Comparison of ENCODE assay signal across 16 cellular contexts in genomic region chr21:42682661-42683060, GRCh38. TPM values are rescaled to one million over a fixed set of nuclear protein-coding genes. Genes with fewer than 3 reads are reported as not detected.
A peak's percentile ranks its signal among the peaks of the same experiment; 100 is the strongest.
DNase-seq lines count a peak whose midpoint lies in the region; ATAC-seq, FAIRE-seq and TF ChIP-seq lines count a peak whose summit lies in the region.
"Had no signal": no experiment of that assay in that cellular context is flagged by ENCODE, and none has a peak within 500 bp of the region (broad histone marks: within the 10 kb centered on the region; RNA-seq: fewer than 3 reads in every experiment).

No MANE protein-coding gene starts in this region.

- peaks cover 69% of the 10 kb centered on the region for H3K4me1 Mint-ChIP-seq in activated CD8-positive, alpha-beta T cell treated with anti-CD3 and anti-CD28 coated beads, Interleukin-2, amount 10 ng/mL, durations not matched to agents 7 days and 5 days (ENCODE audit: low read depth)
- H3K4me1 Mint-ChIP-seq in activated CD8-positive, alpha-beta T cell treated with anti-CD3 and anti-CD28 coated beads for 36 hours (ENCODE audit: low read depth) = peaks cover 61% of the 10 kb centered on the region
- peaks cover 55% of the 10 kb centered on the region for H3K4me1 Mint-ChIP-seq in CD4-positive, alpha-beta T cell (ENCODE audit: low read depth)
- H3K4me1 Mint-ChIP-seq in T-helper 17 cell = peaks cover 29% of the 10 kb centered on the region
- peaks cover 33 to 69% (median 68%) of the 10 kb centered on the region in 7 donors for H3K4me1 Mint-ChIP-seq in naive thymus-derived CD4-positive, alpha-beta T cell

- CTCF ChIA-PET in activated CD8-positive, alpha-beta T cell treated with anti-CD3 and anti-CD28 coated beads, Interleukin-2, amount 10 ng/mL, durations not matched to agents 7 days and 5 days (lab: Charles Lee) = interaction anchor here (0.9 to 1.5 kb wide), 4 partner anchors 11 to 151 kb away, joined by 3 to 6 read pairs (median 4); no protein-coding TSS in a partner anchor
- CTCF ChIA-PET in activated CD8-positive, alpha-beta T cell treated with anti-CD3 and anti-CD28 coated beads for 36 hours (lab: Charles Lee) = interaction anchor here (1.3 kb wide), 1 partner anchor 30 kb away, joined by 3 read pairs; no protein-coding TSS in a partner anchor
- CTCF ChIA-PET in CD4-positive, alpha-beta T cell (lab: Charles Lee) = no interaction called here
- CTCF ChIA-PET in naive thymus-derived CD4-positive, alpha-beta T cell (lab: Charles Lee) = interaction anchor here (0.7 kb wide), 1 partner anchor 17 kb away, joined by 3 read pairs; no protein-coding TSS in a partner anchor

- no peaks in the 10 kb centered on the region for H3K9me3 Mint-ChIP-seq in activated CD8-positive, alpha-beta T cell treated with anti-CD3 and anti-CD28 coated beads, Interleukin-2, amount 10 ng/mL, durations not matched to agents 7 days and 5 days (ENCODE audit: insufficient read depth)
- no peaks in the 10 kb centered on the region for H3K9me3 Mint-ChIP-seq in activated CD8-positive, alpha-beta T cell treated with anti-CD3 and anti-CD28 coated beads for 36 hours
- no peaks in the 10 kb centered on the region for H3K9me3 Mint-ChIP-seq in CD4-positive, alpha-beta T cell
- no peaks in the 10 kb centered on the region for H3K9me3 Mint-ChIP-seq in naive thymus-derived CD4-positive, alpha-beta T cell
- H3K9me3 Mint-ChIP-seq: CD8-positive, alpha-beta memory T cell had no signal

- H3K27me3 ChIP-seq in CD4-positive, alpha-beta T cell (ENCODE audit: control insufficient read depth, insufficient read depth, low read length) = no peaks in the 10 kb centered on the region
- H3K27me3 ChIP-seq in naive thymus-derived CD4-positive, alpha-beta T cell (ENCODE audit: control insufficient read depth in 2 of 2, insufficient read depth in 2 of 2, low read length in 2 of 2) = no peaks in the 10 kb centered on the region

- H3K27ac ChIP-seq in CD4-positive, alpha-beta T cell (ENCODE audit: low read depth, low read length) = no peak overlapping the region
- H3K27ac ChIP-seq in naive thymus-derived CD4-positive, alpha-beta T cell (ENCODE audit: low read depth, low read length) = no peak overlapping the region
- H3K27ac ChIP-seq: A549, PC-9 had no signal

- DNase-seq in activated CD8-positive, alpha-beta T cell treated with anti-CD3 and anti-CD28 coated beads, Interleukin-2, amount 10 ng/mL, durations not matched to agents 7 days and 5 days = no peak
- DNase-seq in activated CD8-positive, alpha-beta T cell treated with anti-CD3 and anti-CD28 coated beads for 36 hours = no peak
- no peak for DNase-seq in CD4-positive, alpha-beta T cell
- DNase-seq in T-helper 17 cell = no peak
- DNase-seq in naive thymus-derived CD4-positive, alpha-beta T cell = no peak
- no peak for DNase-seq in stimulated activated CD4-positive, alpha-beta T cell treated with anti-CD3 and anti-CD28 coated beads, Interleukin-15, amount 100 ng/mL, for 24 hours
- DNase-seq in GM19239 (ENCODE audit: insufficient read length, low spot score) = no peak
- DNase-seq: GOT3, NCI-H1048, NCI-H2227 treated with DMSO at 0.1 percent for 48 hours, NCI-H526, PC-9 had no signal

- no peak for ATAC-seq in activated CD8-positive, alpha-beta T cell treated with anti-CD3 and anti-CD28 coated beads, Interleukin-2, amount 10 ng/mL, durations not matched to agents 7 days and 5 days
- ATAC-seq in activated CD8-positive, alpha-beta T cell treated with anti-CD3 and anti-CD28 coated beads for 36 hours = no peak
- no peak for ATAC-seq in CD4-positive, alpha-beta T cell (ENCODE audit: poor library complexity)
- no peak for ATAC-seq in T-helper 17 cell
- no peak for ATAC-seq in naive thymus-derived CD4-positive, alpha-beta T cell
- ATAC-seq: A549, Right ventricle myocardium inferior had no signal

- H3K4me3 Mint-ChIP-seq in activated CD8-positive, alpha-beta T cell treated with anti-CD3 and anti-CD28 coated beads, Interleukin-2, amount 10 ng/mL, durations not matched to agents 7 days and 5 days = no peak overlapping the region
- H3K4me3 Mint-ChIP-seq in activated CD8-positive, alpha-beta T cell treated with anti-CD3 and anti-CD28 coated beads for 36 hours = no peak overlapping the region
- peak overlapping the region; percentile 25 for H3K4me3 Mint-ChIP-seq in CD4-positive, alpha-beta T cell
- peak overlapping the region; percentile 36 for H3K4me3 Mint-ChIP-seq in T-helper 17 cell
- H3K4me3 Mint-ChIP-seq in naive thymus-derived CD4-positive, alpha-beta T cell = peak overlapping the region in 8 of 10 donors; percentile 33 to 94 (median 64)

- no peak overlapping the region for H3K4me3 ChIP-seq in naive thymus-derived CD4-positive, alpha-beta T cell (ENCODE audit: low read length)
- H3K4me3 ChIP-seq: A549, PC-9 had no signal

- H3K27me3 Mint-ChIP-seq in activated CD8-positive, alpha-beta T cell treated with anti-CD3 and anti-CD28 coated beads, Interleukin-2, amount 10 ng/mL, durations not matched to agents 7 days and 5 days (ENCODE audit: low read depth) = peaks cover 5% of the 10 kb centered on the region
- H3K27me3 Mint-ChIP-seq in activated CD8-positive, alpha-beta T cell treated with anti-CD3 and anti-CD28 coated beads for 36 hours = no peaks in the 10 kb centered on the region
- H3K27me3 Mint-ChIP-seq in CD4-positive, alpha-beta T cell = no peaks in the 10 kb centered on the region
- no peaks in the 10 kb centered on the region for H3K27me3 Mint-ChIP-seq in T-helper 17 cell
- H3K27me3 Mint-ChIP-seq in naive thymus-derived CD4-positive, alpha-beta T cell = peaks cover 0 to 5% (median 0%) of the 10 kb centered on the region in 5 donors

- H3K27ac Mint-ChIP-seq in activated CD8-positive, alpha-beta T cell treated with anti-CD3 and anti-CD28 coated beads, Interleukin-2, amount 10 ng/mL, durations not matched to agents 7 days and 5 days = peak overlapping the region; percentile 100
- no peak overlapping the region for H3K27ac Mint-ChIP-seq in activated CD8-positive, alpha-beta T cell treated with anti-CD3 and anti-CD28 coated beads for 36 hours
- H3K27ac Mint-ChIP-seq in CD4-positive, alpha-beta T cell = peak overlapping the region; percentile 56
- H3K27ac Mint-ChIP-seq in T-helper 17 cell = no peak overlapping the region
- H3K27ac Mint-ChIP-seq in naive thymus-derived CD4-positive, alpha-beta T cell = peak overlapping the region; percentile 13 to 92 (median 65)

- no peaks in the 10 kb centered on the region for H3K36me3 ChIP-seq in naive thymus-derived CD4-positive, alpha-beta T cell (ENCODE audit: control insufficient read depth in 2 of 3, insufficient read depth in 3 of 3, low read length in 3 of 3)

- no peak for TF ChIP-seq CTCF in activated CD8-positive, alpha-beta T cell treated with anti-CD3 and anti-CD28 coated beads for 36 hours (IDR thresholded peaks at IDR 0.05)
- TF ChIP-seq CTCF in CD4-positive, alpha-beta T cell (IDR thresholded peaks at IDR 0.05) = no peak

- intact Hi-C loops in activated CD8-positive, alpha-beta T cell treated with anti-CD3 and anti-CD28 coated beads for 36 hours (cut with micrococcal nuclease) = no loop called here
- intact Hi-C loops in CD4-positive, alpha-beta T cell (cut with DNase I, micrococcal nuclease) = loop anchor here (5.0 to 10.0 kb wide), 4 partner anchors 65 to 150 kb away; no protein-coding TSS in a partner anchor
- intact Hi-C loops in naive thymus-derived CD4-positive, alpha-beta T cell (cut with micrococcal nuclease) = loop anchor here in 1 of 2 donors (5.0 kb wide), 3 partner anchors 50 to 155 kb away; no protein-coding TSS in a partner anchor

- POLR2A ChIA-PET in activated CD8-positive, alpha-beta T cell treated with anti-CD3 and anti-CD28 coated beads, Interleukin-2, amount 10 ng/mL, durations not matched to agents 7 days and 5 days (lab: Charles Lee) = interaction anchor here (1.2 kb wide), 1 partner anchor 64 kb away, joined by 3 read pairs; no protein-coding TSS in a partner anchor
- POLR2A ChIA-PET in activated CD8-positive, alpha-beta T cell treated with anti-CD3 and anti-CD28 coated beads for 36 hours (lab: Charles Lee) = interaction anchor here (1.1 kb wide), 2 partner anchors 9 to 236 kb away, joined by 3 read pairs; no protein-coding TSS in a partner anchor
- POLR2A ChIA-PET in CD4-positive, alpha-beta T cell (lab: Charles Lee) = no interaction called here
- POLR2A ChIA-PET in naive thymus-derived CD4-positive, alpha-beta T cell (lab: Charles Lee) = interaction anchor here (1.1 to 1.5 kb wide), 3 partner anchors 27 to 64 kb away, joined by 3 to 5 read pairs (median 5); no protein-coding TSS in a partner anchor

- H3K9me3 ChIP-seq in CD4-positive, alpha-beta T cell (ENCODE audit: control insufficient read depth, low read length) = no peaks in the 10 kb centered on the region
- H3K9me3 ChIP-seq in T-helper 17 cell (ENCODE audit: control insufficient read depth, low read length, poor library complexity, severe bottlenecking) = no peaks in the 10 kb centered on the region
- no peaks in the 10 kb centered on the region for H3K9me3 ChIP-seq in naive thymus-derived CD4-positive, alpha-beta T cell (ENCODE audit: control insufficient read depth in 2 of 3, low read length in 3 of 3)
- H3K9me3 ChIP-seq: A549 had no signal

- H3K4me1 ChIP-seq in naive thymus-derived CD4-positive, alpha-beta T cell (ENCODE audit: control insufficient read depth in 2 of 2, insufficient read depth in 2 of 2, low read length in 2 of 2) = peaks cover 14 to 52% of the 10 kb centered on the region in 2 donors
- H3K4me1 ChIP-seq: A549 had no signal

- H3K36me3 Mint-ChIP-seq in activated CD8-positive, alpha-beta T cell treated with anti-CD3 and anti-CD28 coated beads, Interleukin-2, amount 10 ng/mL, durations not matched to agents 7 days and 5 days (ENCODE audit: low read depth) = peaks cover 2% of the 10 kb centered on the region
- H3K36me3 Mint-ChIP-seq in activated CD8-positive, alpha-beta T cell treated with anti-CD3 and anti-CD28 coated beads for 36 hours (ENCODE audit: low read depth) = no peaks in the 10 kb centered on the region
- H3K36me3 Mint-ChIP-seq in CD4-positive, alpha-beta T cell (ENCODE audit: low read depth) = peaks cover 19% of the 10 kb centered on the region
- no peaks in the 10 kb centered on the region for H3K36me3 Mint-ChIP-seq in T-helper 17 cell (ENCODE audit: low read depth)
- peaks cover 0 to 13% (median 6%) of the 10 kb centered on the region in 5 donors for H3K36me3 Mint-ChIP-seq in naive thymus-derived CD4-positive, alpha-beta T cell
- H3K36me3 Mint-ChIP-seq: CD8-positive, alpha-beta memory T cell had no signal

- no peak for FAIRE-seq in GM19239 (lab: Jason Lieb, UNC)
- FAIRE-seq: A549, HTR-8/SVneo had no signal

RNA-seq across cellular contexts. Expression of gene PDE9A, which starts 29.2 kb away (rescaled TPM):
- 10 to 100 TPM in 1 of 2 experiments, 1 to 10 TPM in 1; 8.3 to 10.8 TPM for total RNA-seq in activated CD8-positive, alpha-beta T cell treated with anti-CD3 and anti-CD28 coated beads, Interleukin-2, amount 10 ng/mL, durations not matched to agents 7 days and 5 days
- total RNA-seq in activated CD8-positive, alpha-beta T cell treated with anti-CD3 and anti-CD28 coated beads for 36 hours = 10 to 100 TPM; 11.1 to 11.5 TPM
- 10 to 100 TPM; 12.6 to 13.2 TPM for total RNA-seq in CD4-positive, alpha-beta T cell
- total RNA-seq in T-helper 17 cell = 1 to 10 TPM; 4.9 to 6.6 TPM
- total RNA-seq in naive thymus-derived CD4-positive, alpha-beta T cell = 10 to 100 TPM; 14.1 to 18.4 (median 15.1) TPM
- polyA plus RNA-seq in naive thymus-derived CD4-positive, alpha-beta T cell = 1 to 10 TPM; 5.9 to 7.9 TPM

Comparison
In these comparisons a context has a peak if more than half of its experiments do, and no peak if none do; other contexts are left out.
1. H3K27ac Mint-ChIP-seq: peak in activated CD8-positive, alpha-beta T cell treated with anti-CD3 and anti-CD28 coated beads, Interleukin-2, amount 10 ng/mL, durations not matched to agents 7 days and 5 days (single experiment), CD4-positive, alpha-beta T cell (single experiment) and naive thymus-derived CD4-positive, alpha-beta T cell (9 of 9); none in activated CD8-positive, alpha-beta T cell treated with anti-CD3 and anti-CD28 coated beads for 36 hours (single experiment) and T-helper 17 cell (single experiment).
2. H3K4me3 Mint-ChIP-seq: peak in CD4-positive, alpha-beta T cell (single experiment), T-helper 17 cell (single experiment) and naive thymus-derived CD4-positive, alpha-beta T cell (8 of 10); none in activated CD8-positive, alpha-beta T cell treated with anti-CD3 and anti-CD28 coated beads, Interleukin-2, amount 10 ng/mL, durations not matched to agents 7 days and 5 days (single experiment) and activated CD8-positive, alpha-beta T cell treated with anti-CD3 and anti-CD28 coated beads for 36 hours (single experiment).